Comparison of ENCODE assay signal across 23 cellular contexts in the genomic region with DNA sequence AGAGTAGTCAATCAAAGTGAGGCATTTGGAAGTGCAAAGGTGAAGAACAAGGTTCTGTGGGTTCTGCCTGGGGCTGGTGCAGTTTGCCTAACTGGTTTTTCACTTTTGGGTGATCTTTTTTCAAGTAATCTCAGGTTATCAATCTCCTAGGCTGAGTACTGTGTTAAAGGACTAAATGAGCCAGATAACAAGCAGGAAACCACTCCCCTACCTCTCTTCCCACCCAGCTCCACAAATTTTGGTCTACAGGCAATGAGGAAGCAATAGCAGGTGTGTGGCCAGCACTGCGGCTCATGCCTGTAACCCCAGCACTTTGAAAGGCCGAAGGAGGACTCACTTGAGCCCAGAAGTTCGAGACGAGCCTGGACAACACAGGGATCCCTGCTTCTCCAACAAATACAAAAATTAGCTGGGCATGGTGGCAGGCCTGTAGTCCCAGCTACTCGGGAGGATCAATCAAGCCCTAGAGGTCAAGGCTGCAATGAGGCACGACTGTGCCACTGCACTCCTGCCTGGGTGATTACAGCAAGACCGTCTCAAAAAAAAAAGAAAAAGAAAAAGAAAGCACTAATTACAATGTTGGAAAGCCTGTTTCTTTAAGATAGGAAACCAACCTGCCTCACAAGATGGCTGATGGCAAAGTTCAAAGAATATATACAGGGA. TPM values are rescaled to one million over a fixed set of nuclear protein-coding genes. Genes with fewer than 3 reads are reported as not detected.
DNase-seq lines count a peak whose midpoint lies in the region; ATAC-seq, FAIRE-seq and TF ChIP-seq lines count a peak whose summit lies in the region.
"Had no signal": no experiment of that assay in that cellular context is flagged by ENCODE, and none has a peak within 500 bp of the region (broad histone marks: within the 10 kb centered on the region; RNA-seq: fewer than 3 reads in every experiment).

No MANE protein-coding gene starts in this region.

- H3K27me3 Mint-ChIP-seq in nephron progenitor cell (ENCODE audit: low read depth, poor library complexity) (no peaks in the 10 kb centered on the region), H9 (ENCODE audit: low read depth) (no peaks in the 10 kb centered on the region), T-cell (no peaks in the 10 kb centered on the region)

- no peak for ATAC-seq in T-cell (replicated peaks in 1 of 4)

- H3K36me3 Mint-ChIP-seq in nephron progenitor cell (ENCODE audit: low read depth) (peaks cover 44% of the 10 kb centered on the region), H9 (ENCODE audit: insufficient read depth in 1 of 3, low read depth in 3 of 3) (peaks cover 18 to 47% (median 41%) of the 10 kb centered on the region in 3 experiments; a peak in 6 of 7 replicates), T-cell (peaks cover 23% of the 10 kb centered on the region)

- no peak overlapping the region for H2AK5ac ChIP-seq in H9 (ENCODE audit: insufficient read length, low read length)

- H3K4me3 ChIP-seq in Karpas-422 (ENCODE audit: low read length) (no peak overlapping the region), endothelial cell of umbilical vein (replicated peaks in 1 of 3; ENCODE audit: insufficient read depth in 1 of 3, low read depth in 1 of 3, low read length in 3 of 3) (no peak overlapping the region)
- H3K4me3 ChIP-seq: SJCRH30 had no signal

- no peak overlapping the region for H3K56ac ChIP-seq in H9 (ENCODE audit: insufficient read length, low read depth, low read length)

- BruUV-seq in endothelial cell of umbilical vein (replicated peaks; lab: Mats Ljungman, UMichigan): no TSS peak

- TF ChIP-seq POLR2A in endothelial cell of umbilical vein (IDR thresholded peaks at IDR 0.05; ENCODE audit: low read depth, low read length): no peak

- POLR2A ChIA-PET in endothelial cell of umbilical vein (lab: Charles Lee): no interaction called here
- POLR2A ChIA-PET in T-cell (lab: Charles Lee): no interaction called here

- no peak overlapping the region for H4K5ac ChIP-seq in H9 (ENCODE audit: insufficient read length, low read depth, low read length)

- H3K36me3 ChIP-seq in Karpas-422 (ENCODE audit: insufficient read depth, low read length) (peaks cover 34% of the 10 kb centered on the region; the same call in 1 of the 2 replicates), endothelial cell of umbilical vein (ENCODE audit: control insufficient read depth in 2 of 2, extremely low read depth in 1 of 2, insufficient read depth in 2 of 2, low read length in 2 of 2) (peaks cover 15 to 19% of the 10 kb centered on the region in 2 experiments)

- H3K4me1 Mint-ChIP-seq in nephron progenitor cell: peaks cover 19% of the 10 kb centered on the region
- H3K4me1 Mint-ChIP-seq in H9: peaks cover 13 to 14% of the 10 kb centered on the region in 2 experiments
- H3K4me1 Mint-ChIP-seq in T-cell: peaks cover 19 to 23% (median 19%) of the 10 kb centered on the region in 3 donors

- no peak for DNase-seq in Karpas-422
- DNase-seq in endothelial cell of umbilical vein (ENCODE audit: low read depth, low spot score): peak; percentile 0
- DNase-seq in nephron progenitor cell: no peak
- DNase-seq in H9: no peak
- no peak for DNase-seq in T-cell
- DNase-seq in germinal center (ENCODE audit: low spot score): no peak
- no peak for DNase-seq in medulla oblongata (ENCODE audit: extremely low spot score)
- DNase-seq: ACHN; AML-193; Calu3; DMS53; HCEC 1CT; MV-4-11; NCI-H1417; NCI-H187 treated with DMSO at 0.1 percent for 48 hours; NCI-H446; NCI-H69; NK-92 treated with Interleukin-12 subunit alpha and Interleukin-12 subunit beta, amount 100 ng/mL, for 24 hours; OCI-M1; SJCRH30 had no signal

- no peak overlapping the region for H2BK12ac ChIP-seq in H9 (ENCODE audit: insufficient read length, low read depth, low read length)

- H3K23me2 ChIP-seq in H9 (ENCODE audit: insufficient read length, low read depth, low read length, poor library complexity, severe bottlenecking): peaks cover 3% of the 10 kb centered on the region

- H3K27ac ChIP-seq in C4-2B (peak overlapping the region; percentile 31; the same call in 1 of the 2 replicates), Karpas-422 (ENCODE audit: low read length) (no peak overlapping the region), endothelial cell of umbilical vein (ENCODE audit: insufficient read depth, low read depth, low read length) (no peak overlapping the region), H9 (ENCODE audit: insufficient read length, low read depth, low read length) (no peak overlapping the region)
- H3K27ac ChIP-seq: HL-60, SJCRH30 had no signal

- no peak for TF ChIP-seq CTCF in C4-2B (conservative IDR thresholded peaks at IDR 0.05)
- no peak for TF ChIP-seq CTCF in endothelial cell of umbilical vein (IDR thresholded peaks at IDR 0.05; ENCODE audit: extremely low read depth in 1 of 2, insufficient read depth in 1 of 2, low read depth in 1 of 2, low read length in 2 of 2)
- no peak for TF ChIP-seq CTCF in nephron progenitor cell (IDR thresholded peaks at IDR 0.05)
- no peak for TF ChIP-seq CTCF in H9 (conservative IDR thresholded peaks at IDR 0.05)

- H3K79me2 ChIP-seq in Karpas-422 (ENCODE audit: low read length) (no peaks in the 10 kb centered on the region), endothelial cell of umbilical vein (ENCODE audit: control insufficient read depth, insufficient read depth, low read length) (peaks cover 22% of the 10 kb centered on the region), H9 (ENCODE audit: insufficient read depth, low read length) (0 out of 2 replicates have a peak, but pooled peaks cover 2% of the 10 kb centered on the region)

- no peaks in the 10 kb centered on the region for H3K9me2 ChIP-seq in Karpas-422 (replicated peaks; ENCODE audit: insufficient read depth, low read length)

- H4K91ac ChIP-seq in H9 (ENCODE audit: insufficient read length, low read depth, low read length): no peak overlapping the region

- no peak for FAIRE-seq in endothelial cell of umbilical vein (lab: Jason Lieb, UNC)
- FAIRE-seq: HTR-8/SVneo had no signal

- no peak overlapping the region for H3K18ac ChIP-seq in H9 (ENCODE audit: insufficient read length, low read depth, low read length)

- H3K4me1 ChIP-seq in Karpas-422 (ENCODE audit: low read length): peaks cover 13% of the 10 kb centered on the region
- H3K4me1 ChIP-seq in endothelial cell of umbilical vein (ENCODE audit: control insufficient read depth, extremely low read depth, insufficient read depth, low read length): peaks cover 24% of the 10 kb centered on the region
- H3K4me1 ChIP-seq in H9 (ENCODE audit: insufficient read depth, low read length): no peaks in the 10 kb centered on the region
- H3K4me1 ChIP-seq: SJCRH30 had no signal

- H2BK120ac ChIP-seq in H9 (ENCODE audit: low read depth, low read length, poor library complexity, severe bottlenecking): no peak overlapping the region

- no peak overlapping the region for H2BK20ac ChIP-seq in H9 (ENCODE audit: low read depth, low read length, poor library complexity, severe bottlenecking)

- no peak overlapping the region for H3K4ac ChIP-seq in H9 (ENCODE audit: low read depth, low read length)

- H3K27me3 ChIP-seq in Karpas-422 (ENCODE audit: low read length) (no peaks in the 10 kb centered on the region), endothelial cell of umbilical vein (ENCODE audit: control insufficient read depth in 2 of 2, insufficient read depth in 2 of 2, low read length in 2 of 2) (no peaks in the 10 kb centered on the region), H9 (ENCODE audit: insufficient read depth, low read length) (no peaks in the 10 kb centered on the region)
- H3K27me3 ChIP-seq: SJCRH30 had no signal

- peak overlapping the region; percentile 73 for H3K27ac Mint-ChIP-seq in nephron progenitor cell
- H3K27ac Mint-ChIP-seq in H9: peak overlapping the region in 1 of 3 experiments; percentile 72; a peak in 4 of 7 replicates
- H3K27ac Mint-ChIP-seq in T-cell: no peak overlapping the region

- CTCF ChIA-PET in endothelial cell of umbilical vein (lab: Charles Lee): interaction anchor here (0.8 to 2.1 kb wide), 3 partner anchors 14 to 36 kb away, joined by 3 to 7 read pairs (median 6); no protein-coding TSS in a partner anchor
- CTCF ChIA-PET in T-cell (lab: Charles Lee): interaction anchor here in 1 of 2 donors (1.2 kb wide), 1 partner anchor 15 kb away, joined by 3 read pairs; no protein-coding TSS in a partner anchor

- no peaks in the 10 kb centered on the region for H3K79me1 ChIP-seq in H9 (ENCODE audit: insufficient read depth, low read depth, low read length, poor library complexity, severe bottlenecking)

- H2AFZ ChIP-seq in Karpas-422 (ENCODE audit: low read length): no peak overlapping the region
- H2AFZ ChIP-seq in endothelial cell of umbilical vein (ENCODE audit: low read depth, low read length): no peak overlapping the region
- H2AFZ ChIP-seq in H9 (ENCODE audit: low read length): no peak overlapping the region

- H2BK15ac ChIP-seq in H9 (ENCODE audit: low read depth, low read length): no peak overlapping the region

- no peaks in the 10 kb centered on the region for H3K9me3 ChIP-seq in Karpas-422 (ENCODE audit: low read length)
- no peaks in the 10 kb centered on the region for H3K9me3 ChIP-seq in endothelial cell of umbilical vein (replicated peaks; ENCODE audit: control insufficient read depth, insufficient read depth, low read length)
- H3K9me3 ChIP-seq in H9 (ENCODE audit: control insufficient read depth, low read depth, low read length): no peaks in the 10 kb centered on the region
- H3K9me3 ChIP-seq: SJCRH30 had no signal

- H4K20me1 ChIP-seq in Karpas-422 (ENCODE audit: insufficient read depth, low read depth, low read length): 0 out of 2 replicates have a peak, but pooled peaks cover 3% of the 10 kb centered on the region
- H4K20me1 ChIP-seq in endothelial cell of umbilical vein (replicated peaks; ENCODE audit: control insufficient read depth, extremely low read depth, insufficient read depth, low read length): peaks cover 2% of the 10 kb centered on the region
- no peaks in the 10 kb centered on the region for H4K20me1 ChIP-seq in H9 (ENCODE audit: control insufficient read depth, insufficient read depth, insufficient read length)

- no peaks in the 10 kb centered on the region for H3K9me1 ChIP-seq in endothelial cell of umbilical vein (replicated peaks; ENCODE audit: control insufficient read depth, extremely low read depth, insufficient read depth, low read length)

- no peak overlapping the region for H3K4me3 Mint-ChIP-seq in nephron progenitor cell
- no peak overlapping the region for H3K4me3 Mint-ChIP-seq in H9
- H3K4me3 Mint-ChIP-seq in T-cell: no peak overlapping the region

- H2BK5ac ChIP-seq in H9 (ENCODE audit: insufficient read length, low read length): no peak overlapping the region

- no peak overlapping the region for H3K4me2 ChIP-seq in Karpas-422 (ENCODE audit: low read depth, low read length, poor library complexity, severe bottlenecking)
- no peak overlapping the region for H3K4me2 ChIP-seq in endothelial cell of umbilical vein (ENCODE audit: insufficient read depth, low read length)
- no peak overlapping the region for H3K4me2 ChIP-seq in H9 (ENCODE audit: insufficient read depth, insufficient read length, low read length)

- no CpG with 5 or more reads among the region's 7 CpGs for WGBS in H9 (ENCODE audit: extremely low coverage, insufficient read length, low lambda C conversion rate)

- dilution Hi-C loops in endothelial cell of umbilical vein (cut with MboI; ENCODE audit: extremely low pct_ligation_motif_present, low sequenced_read_pairs): no loop called here

- H3T11ph ChIP-seq in H9 (ENCODE audit: low read length): no peak overlapping the region

- H3K9me3 Mint-ChIP-seq in nephron progenitor cell (no peaks in the 10 kb centered on the region), H9 (no peaks in the 10 kb centered on the region), T-cell (no peaks in the 10 kb centered on the region)

- H4K8ac ChIP-seq in H9 (replicated peaks; ENCODE audit: insufficient read length, low read depth, low read length): no peak overlapping the region

- H3K14ac ChIP-seq in H9 (ENCODE audit: insufficient read depth, low read length): no peak overlapping the region

- H3K9ac ChIP-seq in Karpas-422 (ENCODE audit: low read length) (peak overlapping the region; percentile 15; the same call in 1 of the 2 replicates), endothelial cell of umbilical vein (replicated peaks; ENCODE audit: extremely low read depth, insufficient read depth, low read length) (no peak overlapping the region), H9 (ENCODE audit: extremely low read depth, insufficient read length, low read length) (no peak overlapping the region)

- intact Hi-C loops in endothelial cell of umbilical vein (cut with micrococcal nuclease): loop anchor here (10.0 kb wide), 1 partner anchor 83 kb away; a partner anchor contains a TSS

- no peak overlapping the region for H3K23ac ChIP-seq in H9 (ENCODE audit: insufficient read length, low read depth, low read length)

RNA-seq across cellular contexts. Expression of a gene that starts 2.0 kb away (rescaled TPM):
- total RNA-seq in Karpas-422 (2014; rRNA removed; shearing (Covaris generic); ENCODE audit: low replicate concordance): 16.0 and 18.4 TPM in 2 replicates
- total RNA-seq in endothelial cell of umbilical vein: 93.8 and 94.6 TPM in 2 replicates
- 104 and 105 TPM in 2 replicates for polyA plus RNA-seq in endothelial cell of umbilical vein
- polyA plus RNA-seq in endothelial cell of umbilical vein (2011; cell fraction: cytosol; rRNA removed): 104 and 121 TPM in 2 replicates
- 84.5 and 85.0 TPM in 2 replicates for polyA plus RNA-seq in endothelial cell of umbilical vein (2011; cell fraction: nucleus; rRNA removed)
- 102 and 127 TPM in 2 replicates for polyA plus RNA-seq in endothelial cell of umbilical vein (2012)
- 101 and 108 TPM in 2 replicates for polyA minus RNA-seq in endothelial cell of umbilical vein
- polyA minus RNA-seq in endothelial cell of umbilical vein (2011; cell fraction: cytosol; rRNA and poly(A)+ RNA removed): 9.7 TPM
- 47.0 and 51.6 TPM in 2 replicates for polyA minus RNA-seq in endothelial cell of umbilical vein (2011; cell fraction: nucleus; rRNA and poly(A)+ RNA removed)
- 38.8 and 39.1 TPM in 2 replicates for total RNA-seq in H9 (2021)
- 10 to 100 TPM; 21.8 to 30.6 (median 28.7) TPM for total RNA-seq in T-cell

RNA-seq across cellular contexts. Expression of a gene that starts 36.2 kb away (rescaled TPM):
- 21.7 and 36.0 TPM in 2 replicates for total RNA-seq in Karpas-422 (2014; rRNA removed; shearing (Covaris generic); ENCODE audit: low replicate concordance)
- total RNA-seq in endothelial cell of umbilical vein (22.7 and 26.5 TPM in 2 replicates), H9 (2021) (40.9 and 44.3 TPM in 2 replicates), T-cell (10 to 100 TPM; 26.5 to 38.0 (median 37.3) TPM)
- polyA plus RNA-seq in endothelial cell of umbilical vein: 12.3 and 15.1 TPM in 2 replicates
- 17.0 and 17.4 TPM in 2 replicates for polyA plus RNA-seq in endothelial cell of umbilical vein (2011; cell fraction: cytosol; rRNA removed)
- polyA plus RNA-seq in endothelial cell of umbilical vein (2011; cell fraction: nucleus; rRNA removed): 30.3 and 33.3 TPM in 2 replicates
- polyA plus RNA-seq in endothelial cell of umbilical vein (2012): 28.0 and 30.8 TPM in 2 replicates
- polyA minus RNA-seq in endothelial cell of umbilical vein: 34.4 and 36.9 TPM in 2 replicates
- 24.3 TPM for polyA minus RNA-seq in endothelial cell of umbilical vein (2011; cell fraction: cytosol; rRNA and poly(A)+ RNA removed)
- 14.8 and 23.0 TPM in 2 replicates for polyA minus RNA-seq in endothelial cell of umbilical vein (2011; cell fraction: nucleus; rRNA and poly(A)+ RNA removed)
